Comparison of ENCODE assay signal across 8 cellular contexts in the genomic region with DNA sequence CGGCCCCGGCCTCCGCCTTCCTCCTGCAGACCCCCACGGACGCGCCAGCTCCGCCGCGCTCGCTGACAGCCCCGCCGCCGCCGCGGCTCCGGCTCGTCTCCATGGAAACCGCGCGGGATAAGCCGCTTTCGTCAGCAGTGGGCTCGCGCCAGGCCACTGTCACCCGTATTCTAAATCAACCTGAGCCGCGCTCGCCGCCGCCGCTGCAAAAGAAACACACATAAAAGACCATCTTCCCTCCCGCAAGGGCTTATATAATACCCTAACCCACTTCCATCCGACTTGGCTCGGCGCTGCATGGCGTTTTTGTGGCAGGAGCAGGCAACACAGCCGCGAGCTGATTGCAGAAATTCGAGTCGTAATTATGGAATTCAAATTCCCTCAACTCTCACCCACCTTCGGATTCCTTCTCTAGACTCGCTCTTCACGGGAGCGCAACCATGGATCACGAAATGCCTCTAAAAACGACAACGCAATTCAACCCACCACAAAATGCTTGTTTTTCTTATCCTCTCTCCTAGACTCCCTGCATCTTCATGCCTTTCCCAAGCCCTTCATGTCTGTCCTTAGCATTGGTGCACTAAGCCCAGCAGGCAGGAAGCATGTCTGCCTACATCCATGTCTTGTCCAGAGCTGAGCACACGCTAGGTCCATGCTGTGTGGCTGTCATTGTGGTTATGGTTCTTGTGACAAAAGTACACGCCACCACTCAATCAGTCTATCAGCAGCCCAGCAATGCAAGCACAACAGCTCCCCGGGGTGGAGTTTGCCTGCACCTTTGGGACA. TPM values are rescaled to one million over a fixed set of nuclear protein-coding genes. Genes with fewer than 3 reads are reported as not detected.
DNase-seq lines count a peak whose midpoint lies in the region; ATAC-seq and TF ChIP-seq lines count a peak whose summit lies in the region.

A gene with protein sequence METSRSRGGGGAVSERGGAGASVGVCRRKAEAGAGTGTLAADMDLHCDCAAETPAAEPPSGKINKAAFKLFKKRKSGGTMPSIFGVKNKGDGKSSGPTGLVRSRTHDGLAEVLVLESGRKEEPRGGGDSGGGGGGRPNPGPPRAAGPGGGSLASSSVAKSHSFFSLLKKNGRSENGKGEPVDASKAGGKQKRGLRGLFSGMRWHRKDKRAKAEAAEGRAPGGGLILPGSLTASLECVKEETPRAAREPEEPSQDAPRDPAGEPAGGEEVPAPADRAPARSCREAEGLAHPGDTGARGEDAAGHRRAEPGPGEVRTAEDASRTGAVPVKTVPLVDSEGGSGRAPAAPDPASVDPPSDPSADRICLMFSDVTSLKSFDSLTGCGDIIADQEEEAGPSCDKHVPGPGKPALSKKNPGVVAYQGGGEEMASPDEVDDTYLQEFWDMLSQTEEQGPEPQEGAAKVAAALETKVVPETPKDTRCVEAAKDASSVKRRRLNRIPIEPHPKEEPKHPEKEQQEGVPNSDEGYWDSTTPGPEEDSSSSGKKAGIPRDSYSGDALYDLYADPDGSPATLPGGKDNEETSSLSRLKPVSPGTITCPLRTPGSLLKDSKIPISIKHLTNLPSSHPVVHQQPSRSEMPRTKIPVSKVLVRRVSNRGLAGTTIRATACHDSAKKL (minus strand): TSS at position 772 of the 786 bp plus-strand sequence. CDS start 669 bp downstream, at position 103.

- CTCF ChIA-PET in activated CD8-positive, alpha-beta memory T cell treated with anti-CD3 and anti-CD28 coated beads, Interleukin-2, amount 10 ng/mL, durations not matched to agents 7 days and 5 days (lab: Charles Lee), result no interaction called here

- H2AFZ ChIP-seq in neuron (ENCODE audit: low read depth, low read length), result peak within 1 kb of the TSS; percentile 89

- H3K4me3 ChIP-seq in Peyer's patch (peak within 1 kb of the TSS in 3 of 4 donors; percentile 13 to 27 (median 18)), epithelial cell of proximal tubule (ENCODE audit: low read depth, low read length) (peak within 1 kb of the TSS; percentile 33), neuron (ENCODE audit: low read length) (peak within 1 kb of the TSS; percentile 43)

- H3K36me3 ChIP-seq in Peyer's patch (no peaks in the 10 kb centered on the region), neuron (ENCODE audit: insufficient read depth, low read length) (no peaks in the 10 kb centered on the region)

- TF ChIP-seq POLR2A in Peyer's patch (IDR thresholded peaks at IDR 0.05), result no peak

- peak within 1 kb of the TSS; percentile 27 for H3K4me3 Mint-ChIP-seq in activated CD8-positive, alpha-beta memory T cell treated with anti-CD3 and anti-CD28 coated beads, Interleukin-2, amount 10 ng/mL, durations not matched to agents 7 days and 5 days

- no peak within 1 kb of the TSS for H3K27ac ChIP-seq in Peyer's patch

- peaks cover 10% of the 10 kb centered on the region for H3K4me1 Mint-ChIP-seq in activated CD8-positive, alpha-beta memory T cell treated with anti-CD3 and anti-CD28 coated beads, Interleukin-2, amount 10 ng/mL, durations not matched to agents 7 days and 5 days

- H3K36me3 Mint-ChIP-seq in activated CD8-positive, alpha-beta memory T cell treated with anti-CD3 and anti-CD28 coated beads, Interleukin-2, amount 10 ng/mL, durations not matched to agents 7 days and 5 days, result peaks cover 5% of the 10 kb centered on the region

- H3K4me1 ChIP-seq in Peyer's patch (no peaks in the 10 kb centered on the region), neuron (ENCODE audit: insufficient read depth, low read length) (peaks cover 16% of the 10 kb centered on the region)

- no peak for ATAC-seq in activated CD8-positive, alpha-beta memory T cell treated with anti-CD3 and anti-CD28 coated beads, Interleukin-2, amount 10 ng/mL, durations not matched to agents 7 days and 5 days
- no peak for ATAC-seq in HG02571 (IDR thresholded peaks at IDR 0.05; ENCODE audit: unreplicated experiment)
- ATAC-seq in GM19328 (IDR thresholded peaks at IDR 0.05; ENCODE audit: unreplicated experiment), result no peak

- no peak within 1 kb of the TSS for H3K27ac Mint-ChIP-seq in activated CD8-positive, alpha-beta memory T cell treated with anti-CD3 and anti-CD28 coated beads, Interleukin-2, amount 10 ng/mL, durations not matched to agents 7 days and 5 days

- no peaks in the 10 kb centered on the region for H3K9me3 ChIP-seq in Peyer's patch
- H3K9me3 ChIP-seq in neuron (ENCODE audit: low read length), result peaks cover 14% of the 10 kb centered on the region

- H3K9me3 Mint-ChIP-seq in activated CD8-positive, alpha-beta memory T cell treated with anti-CD3 and anti-CD28 coated beads, Interleukin-2, amount 10 ng/mL, durations not matched to agents 7 days and 5 days (ENCODE audit: low read depth), result no peaks in the 10 kb centered on the region

- TF ChIP-seq CTCF in Peyer's patch (IDR thresholded peaks at IDR 0.05) (no peak), epithelial cell of proximal tubule (conservative IDR thresholded peaks at IDR 0.05; ENCODE audit: low read depth, low read length) (no peak)

- DNase-seq in activated CD8-positive, alpha-beta memory T cell treated with anti-CD3 and anti-CD28 coated beads, Interleukin-2, amount 10 ng/mL, durations not matched to agents 7 days and 5 days, result no peak
- DNase-seq in activated CD8-positive, alpha-beta memory T cell treated with anti-CD3 and anti-CD28 coated beads, Interleukin-2, amount 50 U/mL, for 4 hours, result no peak
- DNase-seq in Peyer's patch, result no peak
- DNase-seq in epithelial cell of proximal tubule (ENCODE audit: low read depth), result no peak
- no peak for DNase-seq in DMS153 (lab: John Stamatoyannopoulos, UW)

- H3K27me3 ChIP-seq in Peyer's patch, result peaks cover 0 to 13% of the 10 kb centered on the region in 2 donors
- H3K27me3 ChIP-seq in neuron (ENCODE audit: insufficient read depth, low read length), result peaks cover 11% of the 10 kb centered on the region

- H3K27me3 Mint-ChIP-seq in activated CD8-positive, alpha-beta memory T cell treated with anti-CD3 and anti-CD28 coated beads, Interleukin-2, amount 10 ng/mL, durations not matched to agents 7 days and 5 days, result peaks cover 72% of the 10 kb centered on the region

RNA-seq across cellular contexts. Expression of the gene that starts here (rescaled TPM):
- not detected for total RNA-seq in activated CD8-positive, alpha-beta memory T cell treated with anti-CD3 and anti-CD28 coated beads, Interleukin-2, amount 10 ng/mL, durations not matched to agents 7 days and 5 days
- total RNA-seq in Peyer's patch (not detected), epithelial cell of proximal tubule (0.29 TPM in 1 of 2 replicates, not detected in the other)
